Comparison of ENCODE assay signal across 27 cellular contexts in the genomic region with DNA sequence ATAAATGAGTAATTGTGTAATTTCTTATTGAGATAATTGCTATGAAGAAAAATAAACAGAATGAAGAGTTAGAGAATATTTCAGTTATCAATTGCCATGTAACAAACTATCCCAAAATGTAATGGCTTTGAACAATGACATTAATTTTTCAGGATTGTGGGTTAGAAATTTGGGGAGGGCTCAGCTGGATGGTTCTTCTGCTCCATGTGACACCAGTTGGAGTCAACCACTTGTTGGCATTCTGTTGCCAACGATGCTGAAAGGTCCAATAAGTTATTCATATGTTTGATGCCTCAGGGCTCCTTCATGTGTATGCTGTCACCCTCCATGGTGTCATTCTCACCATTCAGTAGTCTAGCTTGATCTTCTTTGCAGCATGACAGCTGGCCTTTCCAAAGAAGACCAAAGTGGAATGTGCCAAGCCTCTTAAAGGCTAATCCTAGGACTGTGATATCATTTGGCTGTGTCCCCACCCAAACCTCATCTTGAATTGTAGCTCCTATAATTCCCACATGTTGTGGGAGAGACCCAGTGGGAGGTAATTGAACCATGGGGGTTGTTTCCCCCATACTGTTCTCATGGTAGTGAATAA. TPM values are rescaled to one million over a fixed set of nuclear protein-coding genes. Genes with fewer than 3 reads are reported as not detected.
DNase-seq lines count a peak whose midpoint lies in the region; ATAC-seq, FAIRE-seq and TF ChIP-seq lines count a peak whose summit lies in the region.
"Had no signal": no experiment of that assay in that cellular context is flagged by ENCODE, and none has a peak within 500 bp of the region (broad histone marks: within the 10 kb centered on the region; RNA-seq: fewer than 3 reads in every experiment).

No MANE protein-coding gene starts in this region.

- TF ChIP-seq CTCF in HepG2 (CRISPR knock-in tag; IDR thresholded peaks at IDR 0.05) (no peak), right lobe of liver (IDR thresholded peaks at IDR 0.05) (no peak), adrenal gland (IDR thresholded peaks at IDR 0.05) (no peak), nephron progenitor cell (IDR thresholded peaks at IDR 0.05) (no peak)

- no peak overlapping the region for H3K27ac ChIP-seq in HepG2 (ENCODE audit: extremely low read length, insufficient read depth, low read length)
- H3K27ac ChIP-seq in right lobe of liver: no peak overlapping the region
- no peak overlapping the region for H3K27ac ChIP-seq in adrenal gland
- H3K27ac ChIP-seq: A549; BLaER1 treated with 17β-estradiol and CSF1 and Interleukin-3, amounts not matched to agents 10 nM and 100 nM had no signal

- peaks cover 8% of the 10 kb centered on the region for H3K4me1 Mint-ChIP-seq in nephron progenitor cell
- H3K4me1 Mint-ChIP-seq: CD8-positive, alpha-beta memory T cell had no signal

- H3K27me3 ChIP-seq in HepG2 (ENCODE audit: control insufficient read depth in 1 of 2, insufficient read depth in 2 of 2, low read length in 2 of 2): peaks cover 1 to 6% of the 10 kb centered on the region in 2 experiments; a peak in 2 of 5 replicates
- H3K27me3 ChIP-seq in right lobe of liver: no peaks in the 10 kb centered on the region
- no peaks in the 10 kb centered on the region for H3K27me3 ChIP-seq in adrenal gland
- H3K27me3 ChIP-seq: BE2C; BLaER1 treated with 17β-estradiol and CSF1 and Interleukin-3, amounts not matched to agents 10 nM and 100 nM had no signal

- H3K9me3 ChIP-seq in HepG2 (ENCODE audit: low read length) (peaks cover 15% of the 10 kb centered on the region; the same call in 1 of the 2 replicates), right lobe of liver (peaks cover 0 to 6% (median 0%) of the 10 kb centered on the region in 4 donors), adrenal gland (replicated peaks in 1 of 3) (peaks cover 0 to 11% (median 0%) of the 10 kb centered on the region in 3 donors)
- H3K9me3 ChIP-seq: A549, BE2C had no signal

- POLR2A ChIA-PET in HepG2 (lab: Yijun Ruan, JAX): no interaction called here

- FAIRE-seq in HepG2 (lab: Jason Lieb, UNC): no peak
- FAIRE-seq: A549, D721Med, GM12878, GM19239, H1 had no signal

- intact Hi-C loops in HepG2 (cut with micrococcal nuclease; ENCODE audit: unreplicated experiment) (no loop called here), right lobe of liver (cut with DNase I) (no loop called here), adrenal gland (cut with DNase I) (no loop called here)

- no peak overlapping the region for H3K27ac Mint-ChIP-seq in nephron progenitor cell
- H3K27ac Mint-ChIP-seq: CD14-positive monocyte; CD4-positive, alpha-beta T cell; CD8-positive, alpha-beta memory T cell; HFFc6 had no signal

- peaks cover 4% of the 10 kb centered on the region for H3K27me3 Mint-ChIP-seq in nephron progenitor cell (ENCODE audit: low read depth, poor library complexity)

- no peaks in the 10 kb centered on the region for H3K4me1 ChIP-seq in HepG2 (ENCODE audit: insufficient read depth, low read length)
- no peaks in the 10 kb centered on the region for H3K4me1 ChIP-seq in right lobe of liver
- H3K4me1 ChIP-seq in adrenal gland (replicated peaks in 1 of 2): no peaks in the 10 kb centered on the region
- H3K4me1 ChIP-seq: A549, BE2C had no signal

- no peak for TF ChIP-seq RAD21 in HepG2 (CRISPR knock-in tag; IDR thresholded peaks at IDR 0.05)

- CTCF ChIA-PET in HepG2 (lab: Yijun Ruan, JAX; ENCODE audit: low intra/inter-chr PET ratio, low total read pairs): no interaction called here

- H2AFZ ChIP-seq in HepG2 (ENCODE audit: low read length): no peak overlapping the region

- TF ChIP-seq EP300 in HepG2 (IDR thresholded peaks at IDR 0.05; ENCODE audit: low read depth in 2 of 2, low read length in 2 of 2): no peak
- no peak for TF ChIP-seq EP300 in HepG2 (CRISPR knock-in tag; IDR thresholded peaks at IDR 0.05; ENCODE audit: borderline replicate concordance)

- in situ Hi-C loops in HepG2 (cut with HindIII; ENCODE audit: extremely low pct_ligation_motif_present, low pct_unique_long_range_greater_than_20kb): no loop called here

- ATAC-seq in HepG2 (no peak), right lobe of liver (no peak)
- ATAC-seq: A549, GM12878, HCT116 had no signal

- BruUV-seq in HepG2 (replicated peaks; lab: Mats Ljungman, UMichigan): no TSS peak

- peaks cover 10% of the 10 kb centered on the region for H3K36me3 Mint-ChIP-seq in nephron progenitor cell (ENCODE audit: low read depth)

- no peak overlapping the region for H3K4me2 ChIP-seq in HepG2 (ENCODE audit: low read depth, low read length)
- H3K4me2 ChIP-seq: A549; BLaER1 treated with 17β-estradiol and CSF1 and Interleukin-3, amounts not matched to agents 10 nM and 100 nM had no signal

- no peak overlapping the region for H3K4me3 Mint-ChIP-seq in nephron progenitor cell
- H3K4me3 Mint-ChIP-seq: CD14-positive monocyte; CD4-positive, alpha-beta T cell; CD8-positive, alpha-beta memory T cell; HFFc6 had no signal

- WGBS in HepG2 (ENCODE audit: low lambda C conversion rate): 0% methylated on average over 1 of the region's 1 CpG
- 0% methylated on average over 1 of the region's 1 CpG for WGBS in right lobe of liver (ENCODE audit: insufficient coverage, low coverage, low lambda C conversion rate, missing lambda C conversion rate)
- WGBS in adrenal gland, 4 donors: 30 to 58% (median 51%) methylated on average over 1 of the region's 1 CpG

- DNase-seq in HepG2 (ENCODE audit: low spot score): no peak
- DNase-seq in right lobe of liver: no peak
- DNase-seq in NCI-H524 treated with DMSO at 0.1 percent for 48 hours (lab: John Stamatoyannopoulos, UW): peak; percentile 3
- DNase-seq in myocyte (ENCODE audit: low read depth): peak; percentile 61
- no peak for DNase-seq in adrenal gland
- no peak for DNase-seq in nephron progenitor cell
- DNase-seq in GOT3 (lab: John Stamatoyannopoulos, UW): no peak
- DNase-seq: 8988T; ACHN; AML-193; BE2C; CD4-positive, alpha-beta T cell; CD8-positive, alpha-beta memory T cell; DMS 273 treated with DMSO at 0.1 percent for 48 hours; DMS79; EL; GDM1; H7; HFFc6 had no signal

- no peaks in the 10 kb centered on the region for H3K79me2 ChIP-seq in HepG2 (ENCODE audit: insufficient read depth, low read length)

- H3K9me3 Mint-ChIP-seq in nephron progenitor cell: peaks cover 55% of the 10 kb centered on the region

- H3K4me3 ChIP-seq in HepG2 (replicated peaks in 1 of 3; ENCODE audit: insufficient read depth in 1 of 3, low read depth in 2 of 3, low read length in 3 of 3): no peak overlapping the region
- H3K4me3 ChIP-seq in right lobe of liver: no peak overlapping the region
- no peak overlapping the region for H3K4me3 ChIP-seq in adrenal gland
- H3K4me3 ChIP-seq: A549; BLaER1 treated with 17β-estradiol and CSF1 and Interleukin-3, amounts not matched to agents 10 nM and 100 nM; GM12878 had no signal

- H3K36me3 ChIP-seq in HepG2 (replicated peaks in 1 of 2; ENCODE audit: control insufficient read depth in 1 of 2, insufficient read depth in 2 of 2, low read length in 2 of 2) (no peaks in the 10 kb centered on the region), right lobe of liver (no peaks in the 10 kb centered on the region), adrenal gland (replicated peaks in 1 of 2) (no peaks in the 10 kb centered on the region)
- H3K36me3 ChIP-seq: BE2C had no signal

- no peak overlapping the region for H3K9ac ChIP-seq in HepG2 (ENCODE audit: insufficient read depth, low read depth, low read length)
- H3K9ac ChIP-seq: BLaER1 treated with 17β-estradiol and CSF1 and Interleukin-3, amounts not matched to agents 10 nM and 100 nM had no signal

- TF ChIP-seq POLR2A in HepG2 (IDR thresholded peaks at IDR 0.05; ENCODE audit: insufficient read depth in 1 of 2, low read depth in 2 of 2, low read length in 2 of 2) (no peak), right lobe of liver (IDR thresholded peaks at IDR 0.05) (no peak), adrenal gland (IDR thresholded peaks at IDR 0.05) (no peak)

- no peaks in the 10 kb centered on the region for H4K20me1 ChIP-seq in HepG2 (ENCODE audit: insufficient read depth, low read length)
- H4K20me1 ChIP-seq: BLaER1 treated with 17β-estradiol and CSF1 and Interleukin-3, amounts not matched to agents 10 nM and 100 nM had no signal

TF ChIP-seq in HepG2, 621 proteins besides CTCF, POLR2A, EP300 and RAD21 (continues in another document):
- TF ChIP-seq, protein P1, sequence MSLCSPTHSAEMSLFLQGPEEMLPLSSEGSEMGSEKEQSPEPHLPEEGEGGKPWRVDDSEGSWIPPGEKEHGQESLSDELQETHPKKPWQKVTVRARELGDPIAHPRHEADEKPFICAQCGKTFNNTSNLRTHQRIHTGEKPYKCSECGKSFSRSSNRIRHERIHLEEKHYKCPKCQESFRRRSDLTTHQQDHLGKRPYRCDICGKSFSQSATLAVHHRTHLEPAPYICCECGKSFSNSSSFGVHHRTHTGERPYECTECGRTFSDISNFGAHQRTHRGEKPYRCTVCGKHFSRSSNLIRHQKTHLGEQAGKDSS (CRISPR knock-in tag; IDR thresholded peaks at IDR 0.05; ENCODE audit: borderline replicate concordance, low read depth): no peak

RNA-seq across cellular contexts. Expression of a gene that starts 20.9 kb away (rescaled TPM):
- 0.21 and 0.44 TPM in 2 replicates for total RNA-seq in HepG2 (2016; rRNA removed; fragmentation: Illumina TruSeq; extraction: Trizol)
- total RNA-seq in HepG2 (2016; cell fraction: cytosol; rRNA removed; fragmentation: Illumina TruSeq; extraction: Trizol; ENCODE audit: low read depth): 0.20 and 0.35 TPM in 2 replicates
- total RNA-seq in HepG2 (2016; cell fraction: insoluble cytoplasmic fraction; rRNA removed; fragmentation: Illumina TruSeq; extraction: Trizol): 0.24 and 0.42 TPM in 2 replicates
- total RNA-seq in HepG2 (2016; cell fraction: membrane; rRNA removed; fragmentation: Illumina TruSeq; extraction: Trizol): 0.43 and 0.48 TPM in 2 replicates
- total RNA-seq in HepG2 (2016; cell fraction: nucleus; rRNA removed; fragmentation: Illumina TruSeq; extraction: Trizol): 0.47 TPM in 1 of 2 replicates, not detected in the other
- polyA plus RNA-seq in HepG2 (2011; rRNA removed): 0.59 and 0.95 TPM in 2 replicates
- polyA plus RNA-seq in HepG2 (2011; cell fraction: cytosol; rRNA removed): 0.69 and 0.70 TPM in 2 replicates
- 0.23 and 0.61 TPM in 2 replicates for polyA plus RNA-seq in HepG2 (2011; cell fraction: nucleus; rRNA removed)
- polyA plus RNA-seq in HepG2 (2012): 0.24 and 0.84 TPM in 2 replicates
- polyA plus RNA-seq in HepG2 (2016; cell fraction: cytosol; fragmentation: Illumina TruSeq; extraction: Trizol; ENCODE audit: low read depth): 0.41 and 0.46 TPM in 2 replicates
- polyA plus RNA-seq in HepG2 (2016; cell fraction: insoluble cytoplasmic fraction; fragmentation: Illumina TruSeq; extraction: Trizol; ENCODE audit: low read depth): 0.54 and 0.79 TPM in 2 replicates
- 0.37 and 0.62 TPM in 2 replicates for polyA plus RNA-seq in HepG2 (2016; cell fraction: membrane; fragmentation: Illumina TruSeq; extraction: Trizol; ENCODE audit: low read depth)
- polyA plus RNA-seq in HepG2 (2016; cell fraction: nucleus; fragmentation: Illumina TruSeq; extraction: Trizol; ENCODE audit: insufficient read depth, low read depth): 0.18 and 0.52 TPM in 2 replicates
- polyA minus RNA-seq in HepG2 (2011; rRNA and poly(A)+ RNA removed; ENCODE audit: low replicate concordance): 0.18 TPM in 1 of 2 replicates, not detected in the other
- not detected in 2 replicates for polyA minus RNA-seq in HepG2 (2011; cell fraction: cytosol; rRNA and poly(A)+ RNA removed)
- polyA minus RNA-seq in HepG2 (2011; cell fraction: nucleus; rRNA and poly(A)+ RNA removed): 0.87 and 0.90 TPM in 2 replicates
- total RNA-seq in right lobe of liver: 1 to 10 TPM; 3.9 to 8.0 (median 5.2) TPM
- total RNA-seq in myocyte: 4.7 and 5.1 TPM in 2 replicates
- polyA plus RNA-seq in myocyte (2012): 4.6 TPM
- 10 to 100 TPM in 3 of 8 donors, 1 to 10 TPM in 5; 3.6 to 13.0 (median 7.8) TPM for total RNA-seq in adrenal gland
- 10 to 100 TPM in 1 of 3 donors, 1 to 10 TPM in 2; 8.1 to 10.5 (median 8.6) TPM for polyA plus RNA-seq in adrenal gland
- polyA plus RNA-seq: CD8-positive, alpha-beta memory T cell had no signal

Comparison
In these comparisons a context has a peak if more than half of its experiments do, and no peak if none do; other contexts are left out.
1. DNase-seq: peak in NCI-H524 treated with DMSO at 0.1 percent for 48 hours (single experiment) and myocyte (single experiment); none in HepG2 (single experiment), right lobe of liver (0 of 3), adrenal gland (0 of 7), nephron progenitor cell (single experiment) and GOT3 (single experiment).